Comparison of ENCODE assay signal across 7 cellular contexts in the genomic region with DNA sequence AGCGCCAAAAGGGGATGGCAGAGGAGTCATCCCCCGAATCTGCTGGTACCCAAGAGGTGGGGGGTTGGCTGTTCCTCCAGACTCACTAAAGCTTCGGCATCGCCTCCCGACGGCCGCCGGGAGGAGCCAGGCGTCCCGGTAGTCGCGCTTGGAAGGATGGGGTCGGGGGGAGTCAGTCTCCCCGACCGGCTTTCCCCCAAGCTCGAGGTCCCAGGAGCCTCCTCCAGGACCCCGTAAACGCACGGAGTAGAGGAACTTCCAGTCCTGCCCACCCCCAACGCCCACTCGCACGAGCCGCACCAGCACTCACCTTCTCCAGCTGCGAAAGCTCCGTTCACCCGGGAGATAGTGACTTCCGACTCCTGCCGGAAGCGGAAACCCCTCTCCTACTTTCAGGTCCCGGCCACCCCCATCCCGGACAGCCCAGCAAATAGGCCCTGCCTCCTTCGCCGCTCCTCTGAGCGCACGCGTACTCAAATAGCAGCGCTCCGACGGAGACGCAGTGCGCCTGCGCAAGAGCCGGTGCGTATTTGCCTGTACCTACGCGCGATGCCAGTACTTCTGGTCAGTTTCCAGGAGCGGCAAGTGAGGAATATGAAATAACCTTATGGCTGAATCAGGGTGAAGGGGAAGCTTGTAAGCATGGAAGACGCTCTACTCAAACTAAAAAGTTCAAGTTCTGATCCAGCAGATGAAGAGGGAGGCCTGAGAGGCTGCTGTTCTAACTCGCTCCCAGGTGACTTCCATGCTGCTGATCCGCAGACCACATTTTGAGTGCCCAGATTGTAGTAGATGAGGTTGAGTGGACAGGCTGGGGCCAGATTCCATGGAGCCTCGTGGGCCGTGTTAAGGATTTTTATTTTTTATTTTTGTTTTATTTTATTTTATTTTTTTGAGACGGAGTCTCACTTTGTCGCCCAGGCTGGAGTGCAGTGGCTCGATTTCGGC. TPM values are rescaled to one million over a fixed set of nuclear protein-coding genes. Genes with fewer than 3 reads are reported as not detected.
A peak's percentile ranks its signal among the peaks of the same experiment; 100 is the strongest.
DNase-seq lines count a peak whose midpoint lies in the region; ATAC-seq, FAIRE-seq and TF ChIP-seq lines count a peak whose summit lies in the region.

A gene (minus strand): TSS at position 350 of the 948 bp plus-strand sequence. CDS start 4,883 bp downstream, outside the sequence.

- H3K9me3 ChIP-seq in body of pancreas: no peaks in the 10 kb centered on the region

- peak; percentile 73 to 97 (median 96) for TF ChIP-seq POLR2A in body of pancreas (IDR thresholded peaks at IDR 0.05)

- intact Hi-C loops in body of pancreas (cut with DNase I) (no loop called here), sciatic nerve (cut with DNase I) (no loop called here)

- peaks cover 0 to 4% of the 10 kb centered on the region in 2 donors for H3K36me3 ChIP-seq in body of pancreas (replicated peaks in 1 of 2; ENCODE audit: insufficient read depth in 1 of 2, low read depth in 2 of 2)

- peak; percentile 85 for ATAC-seq in GM18511 (IDR thresholded peaks at IDR 0.05; ENCODE audit: unreplicated experiment)
- ATAC-seq in HG03045 (IDR thresholded peaks at IDR 0.05; ENCODE audit: unreplicated experiment): peak; percentile 81
- peak; percentile 99 for ATAC-seq in body of pancreas
- peak; percentile 99 for ATAC-seq in sciatic nerve

- DNase-seq in NCI-H2107 treated with DMSO at 0.1 percent for 48 hours (lab: John Stamatoyannopoulos, UW; ENCODE audit: unreplicated experiment) (peak; percentile 92), body of pancreas (peak; percentile 97 to 99 (median 99)), iPS DF 19.7 (ENCODE audit: low read depth, low spot score) (peak; percentile 94), sciatic nerve (ENCODE audit: low spot score) (peak; percentile 97)

- H3K27ac ChIP-seq in body of pancreas: peak within 1 kb of the TSS; percentile 65 to 89 (median 80)

- H3K4me1 ChIP-seq in body of pancreas: peaks cover 33% of the 10 kb centered on the region

- H3K27me3 ChIP-seq in body of pancreas: no peaks in the 10 kb centered on the region

- peak; percentile 67 for FAIRE-seq in TTC549 (lab: Jason Lieb, UNC)

- peak in 3 of 7 experiments; percentile 14 to 40 (median 24) for TF ChIP-seq CTCF in body of pancreas (IDR thresholded peaks at IDR 0.05)

- peak within 1 kb of the TSS; percentile 53 to 75 for H3K4me3 ChIP-seq in body of pancreas

- WGBS in body of pancreas, 2 donors: 2 to 4% methylated on average over 23 to 57 of the region's 57 CpGs

RNA-seq across cellular contexts. Expression of the gene that starts here (rescaled TPM):
- total RNA-seq in body of pancreas (10 to 100 TPM; 36.6 TPM), sciatic nerve (33.7 TPM)

Comparison
In these comparisons a context has a peak if more than half of its experiments do, and no peak if none do; other contexts are left out.
1. Peak in every context shown above with its lines: DNase-seq, ATAC-seq, H3K4me3 ChIP-seq and H3K27ac ChIP-seq.